ENCODE assay signal across 8 cellular contexts in the genomic region with DNA sequence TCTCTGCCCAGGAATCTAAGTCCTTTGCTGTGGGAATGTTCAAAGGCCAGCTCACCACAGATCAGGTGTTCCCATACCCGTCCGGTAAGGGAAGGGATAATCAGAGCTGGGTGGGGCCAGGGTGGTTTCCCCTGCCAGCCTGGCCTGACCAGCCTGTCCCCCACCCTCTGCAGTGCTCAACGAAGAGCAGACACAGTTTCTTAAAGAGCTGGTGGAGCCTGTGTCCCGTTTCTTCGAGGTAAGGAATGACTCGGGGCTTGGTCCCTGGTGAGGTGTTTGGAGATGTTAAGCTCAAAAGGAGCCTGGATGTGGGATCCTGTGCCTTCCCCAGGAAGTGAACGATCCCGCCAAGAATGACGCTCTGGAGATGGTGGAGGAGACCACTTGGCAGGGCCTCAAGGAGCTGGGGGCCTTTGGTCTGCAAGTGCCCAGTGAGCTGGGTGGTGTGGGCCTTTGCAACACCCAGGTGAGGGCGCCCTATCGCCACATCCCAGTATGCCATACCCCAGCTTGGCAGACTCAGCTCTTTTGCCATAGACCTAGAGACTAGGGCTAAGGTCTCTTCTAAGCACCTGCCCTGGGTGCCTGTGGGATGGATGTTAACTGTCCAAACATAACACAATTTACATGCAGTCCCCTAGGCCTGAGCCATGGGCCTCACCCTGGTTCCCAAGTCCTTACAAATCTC. TPM values are rescaled to one million over a fixed set of nuclear protein-coding genes. Genes with fewer than 3 reads are reported as not detected.
DNase-seq lines count a peak whose midpoint lies in the region; ATAC-seq, FAIRE-seq and TF ChIP-seq lines count a peak whose summit lies in the region.

No MANE protein-coding gene starts in this region.

- peak overlapping the region; percentile 76 for H3K9ac ChIP-seq in HUES48 (ENCODE audit: low read depth, low read length)
- H3K9ac ChIP-seq in GM12878 (ENCODE audit: control insufficient read depth, insufficient read depth, low read length): peak overlapping the region; percentile 86

- peak; percentile 54 for FAIRE-seq in GM12878 (lab: Jason Lieb, UNC)

- ATAC-seq in GM12878 (peak; percentile 80), GM19397 (IDR thresholded peaks at IDR 0.05; ENCODE audit: unreplicated experiment) (no peak)

- no peak for TF ChIP-seq EP300 in GM12878 (IDR thresholded peaks at IDR 0.05; ENCODE audit: borderline replicate concordance in 1 of 2, control insufficient read depth in 1 of 2, low read depth in 2 of 2, low read length in 2 of 2)

- intact Hi-C loops in Calu3 (cut with micrococcal nuclease; ENCODE audit: unreplicated experiment): no loop called here
- intact Hi-C loops in GM12878 (cut with micrococcal nuclease; ENCODE audit: unreplicated experiment): no loop called here

- H2AFZ ChIP-seq in GM12878 (ENCODE audit: control insufficient read depth, low read depth, low read length): no peak overlapping the region

- no peaks in the 10 kb centered on the region for H3K9me3 Mint-ChIP-seq in Calu3 (ENCODE audit: low read depth, unreplicated experiment)

- H3K4me3 ChIP-seq in HUES48 (ENCODE audit: low read depth, low read length) (peak overlapping the region; percentile 91), GM12878 (peak overlapping the region; percentile 81)

- H3K27ac Mint-ChIP-seq in Calu3 (ENCODE audit: unreplicated experiment): peak overlapping the region; percentile 94

- peak; percentile 60 for DNase-seq in Calu3
- DNase-seq in SW480 (ENCODE audit: low spot score): peak; percentile 59
- no peak for DNase-seq in GM12878 (ENCODE audit: low read depth, low spot score)
- peak; percentile 60 for DNase-seq in iPS-NIHi11 (ENCODE audit: low spot score)
- peak; percentile 70 for DNase-seq in stimulated activated CD4-positive, alpha-beta T cell treated with anti-CD3 and anti-CD28 coated beads, Interleukin-15, amount 100 ng/mL, for 24 hours
- no peak for DNase-seq in ecto neural progenitor cell (ENCODE audit: low spot score)

- H3K79me2 ChIP-seq in GM12878 (ENCODE audit: control insufficient read depth, insufficient read depth, low read length): peaks cover 14% of the 10 kb centered on the region

- H3K4me2 ChIP-seq in GM12878 (ENCODE audit: control insufficient read depth, insufficient read depth): peak overlapping the region; percentile 97

- no peaks in the 10 kb centered on the region for H3K4me1 Mint-ChIP-seq in Calu3 (ENCODE audit: low read depth, unreplicated experiment)

- TF ChIP-seq RAD21 in GM12878 (IDR thresholded peaks at IDR 0.05; ENCODE audit: insufficient read depth, low read depth, low read length): peak; percentile 45

- POLR2A ChIA-PET in GM12878 (lab: Charles Lee): interaction anchor here (0.5 to 5.9 kb wide), 15 partner anchors 10 to 1734 kb away, joined by 3 to 60 read pairs (median 4); partner anchors contain the start of genes CTDNEP1, DVL2, ELP5 and GABARAP

- H3K27me3 Mint-ChIP-seq in Calu3 (ENCODE audit: unreplicated experiment): peaks cover 13% of the 10 kb centered on the region

- H3K36me3 ChIP-seq in HUES48 (ENCODE audit: control insufficient read depth, insufficient read depth, low read length): peaks cover 46% of the 10 kb centered on the region
- H3K36me3 ChIP-seq in GM12878 (ENCODE audit: control insufficient read depth in 2 of 2, insufficient read depth in 2 of 2, low read length in 1 of 2): peaks cover 11 to 12% of the 10 kb centered on the region in 2 experiments

- WGBS in GM12878 (ENCODE audit: insufficient coverage, insufficient replicate concordance, low lambda C conversion rate, missing lambda C conversion rate): 37% methylated on average over 11 of the region's 11 CpGs

- CTCF ChIA-PET in Calu3 (lab: Charles Lee) (interaction anchor here (0.7 to 2.1 kb wide), 6 partner anchors 13 to 299 kb away, joined by 3 to 11 read pairs (median 4); partner anchors contain the start of gene DVL2), GM12878 (lab: Yijun Ruan, JAX) (interaction anchor here (0.6 to 5.1 kb wide), 21 partner anchors 12 to 175 kb away, joined by 3 to 70 read pairs (median 5); partner anchors contain the start of genes ACAP1, DVL2, GABARAP and PHF23)

- peaks cover 27% of the 10 kb centered on the region for H3K4me1 ChIP-seq in HUES48 (ENCODE audit: control insufficient read depth, insufficient read depth, low read length)
- H3K4me1 ChIP-seq in GM12878 (ENCODE audit: control insufficient read depth, insufficient read depth, low read length): peaks cover 12% of the 10 kb centered on the region

- peak overlapping the region; percentile 90 for H3K27ac ChIP-seq in HUES48 (ENCODE audit: low read depth, low read length)
- peak overlapping the region; percentile 92 for H3K27ac ChIP-seq in GM12878 (ENCODE audit: control insufficient read depth, insufficient read depth)

- SMC1A ChIA-PET in GM12878 (lab: Charles Lee; ENCODE audit: uncharacterized antibody, unreplicated experiment): interaction anchor here (0.6 to 4.8 kb wide), 12 partner anchors 14 to 175 kb away, joined by 3 to 34 read pairs (median 5); partner anchors contain the start of genes DVL2, GABARAP and PHF23

- no peaks in the 10 kb centered on the region for H4K20me1 ChIP-seq in GM12878 (ENCODE audit: control insufficient read depth, insufficient read depth)

- BruUV-seq in Calu3 (replicated peaks; lab: Mats Ljungman, UMichigan) (no TSS peak), GM12878 (replicated peaks; lab: Mats Ljungman, UMichigan) (no TSS peak)

- H3K36me3 Mint-ChIP-seq in Calu3 (ENCODE audit: insufficient read depth, unreplicated experiment): peaks cover 48% of the 10 kb centered on the region

- peak overlapping the region; percentile 96 for H3K4me3 Mint-ChIP-seq in Calu3 (ENCODE audit: low read depth, unreplicated experiment)

- no peak for TF ChIP-seq CTCF in Calu3 (IDR thresholded peaks at IDR 0.05; ENCODE audit: unreplicated experiment)
- peak; percentile 59 to 76 (median 62) for TF ChIP-seq CTCF in GM12878 (IDR thresholded peaks at IDR 0.05 in 2 of 3, conservative IDR thresholded peaks at IDR 0.05 in 1 of 3; ENCODE audit: control insufficient read depth in 2 of 3, extremely low read depth in 1 of 3, insufficient read depth in 1 of 3, low read depth in 3 of 3, low read length in 3 of 3)

- no peaks in the 10 kb centered on the region for H3K9me3 ChIP-seq in HUES48 (ENCODE audit: control insufficient read depth, insufficient read depth, low read length)
- H3K9me3 ChIP-seq in GM12878 (replicated peaks; ENCODE audit: control insufficient read depth, insufficient read depth, low read length): no peaks in the 10 kb centered on the region

- TF ChIP-seq POLR2A in GM12878 (IDR thresholded peaks at IDR 0.05; ENCODE audit: low read depth, low read length): 0 out of 2 replicates have a peak, but pooled peaks have one; percentile 41

- in situ Hi-C loops in GM12878 (cut with MboI): no loop called here

- no peaks in the 10 kb centered on the region for H3K27me3 ChIP-seq in HUES48 (ENCODE audit: control insufficient read depth, insufficient read depth, low read length)
- H3K27me3 ChIP-seq in GM12878 (replicated peaks in 1 of 2; ENCODE audit: control insufficient read depth in 2 of 2, insufficient read depth in 2 of 2, low read length in 1 of 2): no peaks in the 10 kb centered on the region

- RAD21 ChIA-PET in GM12878 (lab: Charles Lee; ENCODE audit: unreplicated experiment): interaction anchor here (0.5 to 3.2 kb wide), 17 partner anchors 14 to 364 kb away, joined by 3 to 51 read pairs (median 4); partner anchors contain the start of genes CTDNEP1, DVL2, ELP5 and GABARAP

RNA-seq across cellular contexts. Expression of gene ACADVL, which starts 1.0 kb away (rescaled TPM):
- total RNA-seq in Calu3 (2022) (552 and 615 TPM in 2 replicates), GM12878 (2014; rRNA removed) (138 and 165 TPM in 2 replicates), GM12878 (2014; rRNA removed; fragmentation: Illumina TruSeq; extraction: Trizol) (97.1 and 99.0 TPM in 2 replicates), GM12878 (2021) (182 and 196 TPM in 2 replicates)
- 287 and 321 TPM in 2 replicates for total RNA-seq in GM12878 (2013; cell fraction: nucleolus; rRNA removed)
- 379 TPM for polyA plus RNA-seq in GM12878 (2011; ENCODE audit: low read depth)
- polyA plus RNA-seq in GM12878 (2011; rRNA removed) (150 and 232 TPM in 2 replicates), GM12878 (2014; fragmentation: Illumina TruSeq; extraction: Trizol) (86.8 and 137 TPM in 2 replicates), GM12878 (2014; fragmentation: Nextera tagmentation; extraction: Ambion mirVana) (10 to 100 TPM; 25.4 to 73.1 TPM), GM12878 (2014; rRNA removed) (212 and 221 TPM in 2 replicates), GM12878 (2016; fragmentation: Nextera tagmentation; extraction: Ambion mirVana) (100 to 1,000 TPM; 204 to 225 TPM)
- 247 and 317 TPM in 2 replicates for polyA plus RNA-seq in GM12878 (2011; cell fraction: cytosol; rRNA removed)
- 3,310 and 3,575 TPM in 2 replicates for polyA plus RNA-seq in GM12878 (2011; cell fraction: nucleus; rRNA removed)
- polyA plus RNA-seq in GM12878 (2012): 351 and 464 TPM in 2 replicates
- 82.7 and 156 TPM in 2 replicates for polyA minus RNA-seq in GM12878 (2011; rRNA and poly(A)+ RNA removed)
- polyA minus RNA-seq in GM12878 (2011; cell fraction: cytosol; rRNA and poly(A)+ RNA removed): 56.9 and 61.9 TPM in 2 replicates
- polyA minus RNA-seq in GM12878 (2011; cell fraction: nucleus; rRNA and poly(A)+ RNA removed): 240 and 270 TPM in 2 replicates

RNA-seq across cellular contexts. Expression of gene DLG4, which starts 1.1 kb away (rescaled TPM):
- total RNA-seq in Calu3 (2022) (2.0 and 4.6 TPM in 2 replicates), GM12878 (2014; rRNA removed) (1.4 and 2.3 TPM in 2 replicates), GM12878 (2014; rRNA removed; fragmentation: Illumina TruSeq; extraction: Trizol) (1.3 and 1.9 TPM in 2 replicates), GM12878 (2021) (3.1 and 4.2 TPM in 2 replicates)
- 24.4 and 31.0 TPM in 2 replicates for total RNA-seq in GM12878 (2013; cell fraction: nucleolus; rRNA removed)
- polyA plus RNA-seq in GM12878 (2011; ENCODE audit: low read depth): 2.7 TPM
- polyA plus RNA-seq in GM12878 (2011; rRNA removed) (2.8 and 2.9 TPM in 2 replicates), GM12878 (2014; fragmentation: Illumina TruSeq; extraction: Trizol) (0.68 and 2.1 TPM in 2 replicates), GM12878 (2014; fragmentation: Nextera tagmentation; extraction: Ambion mirVana) (under 1 TPM; 0.07 to 0.43 TPM), GM12878 (2014; rRNA removed) (2.6 and 4.1 TPM in 2 replicates), GM12878 (2016; fragmentation: Nextera tagmentation; extraction: Ambion mirVana) (under 1 TPM; 0.10 to 0.29 TPM)
- polyA plus RNA-seq in GM12878 (2011; cell fraction: cytosol; rRNA removed): 3.1 TPM in 2 replicates
- 21.5 and 23.6 TPM in 2 replicates for polyA plus RNA-seq in GM12878 (2011; cell fraction: nucleus; rRNA removed)
- polyA plus RNA-seq in GM12878 (2012): 5.2 and 5.9 TPM in 2 replicates
- polyA minus RNA-seq in GM12878 (2011; rRNA and poly(A)+ RNA removed): 3.1 and 3.7 TPM in 2 replicates
- polyA minus RNA-seq in GM12878 (2011; cell fraction: cytosol; rRNA and poly(A)+ RNA removed): 0.94 TPM in 1 of 2 replicates, not detected in the other
- polyA minus RNA-seq in GM12878 (2011; cell fraction: nucleus; rRNA and poly(A)+ RNA removed): 5.2 and 6.0 TPM in 2 replicates

RNA-seq across cellular contexts. Expression of gene DVL2, which starts 13.6 kb away (rescaled TPM):
- total RNA-seq in Calu3 (2022) (44.8 and 45.7 TPM in 2 replicates), GM12878 (2014; rRNA removed) (33.0 and 37.6 TPM in 2 replicates), GM12878 (2014; rRNA removed; fragmentation: Illumina TruSeq; extraction: Trizol) (15.4 and 16.7 TPM in 2 replicates), GM12878 (2021) (40.0 and 44.8 TPM in 2 replicates)
- 83.1 and 91.9 TPM in 2 replicates for total RNA-seq in GM12878 (2013; cell fraction: nucleolus; rRNA removed)
- 11.7 TPM for polyA plus RNA-seq in GM12878 (2011; ENCODE audit: low read depth)
- polyA plus RNA-seq in GM12878 (2011; rRNA removed) (2.2 and 5.3 TPM in 2 replicates), GM12878 (2014; fragmentation: Illumina TruSeq; extraction: Trizol) (5.1 and 21.2 TPM in 2 replicates), GM12878 (2014; fragmentation: Nextera tagmentation; extraction: Ambion mirVana) (1 to 10 TPM in 1 of 2 experiments, under 1 TPM in 1; 0.97 to 2.7 TPM), GM12878 (2014; rRNA removed) (29.9 and 31.3 TPM in 2 replicates), GM12878 (2016; fragmentation: Nextera tagmentation; extraction: Ambion mirVana) (10 to 100 TPM; 25.3 to 30.4 TPM)
- polyA plus RNA-seq in GM12878 (2011; cell fraction: cytosol; rRNA removed): 6.1 TPM in 2 replicates
- 30.0 and 46.5 TPM in 2 replicates for polyA plus RNA-seq in GM12878 (2011; cell fraction: nucleus; rRNA removed)
- polyA plus RNA-seq in GM12878 (2012): 29.2 and 31.4 TPM in 2 replicates
- polyA minus RNA-seq in GM12878 (2011; rRNA and poly(A)+ RNA removed): 15.7 and 21.8 TPM in 2 replicates
- 9.1 and 10.9 TPM in 2 replicates for polyA minus RNA-seq in GM12878 (2011; cell fraction: cytosol; rRNA and poly(A)+ RNA removed)
- polyA minus RNA-seq in GM12878 (2011; cell fraction: nucleus; rRNA and poly(A)+ RNA removed): 23.8 and 45.4 TPM in 2 replicates

RNA-seq across cellular contexts. Expression of gene PHF23, which starts 18.5 kb away (rescaled TPM):
- total RNA-seq in Calu3 (2022) (30.2 and 31.6 TPM in 2 replicates), GM12878 (2014; rRNA removed) (35.7 and 38.0 TPM in 2 replicates), GM12878 (2014; rRNA removed; fragmentation: Illumina TruSeq; extraction: Trizol) (35.6 and 37.5 TPM in 2 replicates), GM12878 (2021) (34.0 and 39.2 TPM in 2 replicates)
- total RNA-seq in GM12878 (2013; cell fraction: nucleolus; rRNA removed): 10.6 and 11.8 TPM in 2 replicates
- 22.1 TPM for polyA plus RNA-seq in GM12878 (2011; ENCODE audit: low read depth)
- polyA plus RNA-seq in GM12878 (2011; rRNA removed) (21.7 and 29.7 TPM in 2 replicates), GM12878 (2014; fragmentation: Illumina TruSeq; extraction: Trizol) (72.7 and 84.8 TPM in 2 replicates), GM12878 (2014; fragmentation: Nextera tagmentation; extraction: Ambion mirVana) (10 to 100 TPM in 1 of 2 experiments, 1 to 10 TPM in 1; 8.2 to 17.7 TPM), GM12878 (2014; rRNA removed) (38.1 and 41.6 TPM in 2 replicates), GM12878 (2016; fragmentation: Nextera tagmentation; extraction: Ambion mirVana) (10 to 100 TPM; 26.4 to 31.1 TPM)
- 27.3 and 27.9 TPM in 2 replicates for polyA plus RNA-seq in GM12878 (2011; cell fraction: cytosol; rRNA removed)
- polyA plus RNA-seq in GM12878 (2011; cell fraction: nucleus; rRNA removed): 15.7 and 19.7 TPM in 2 replicates
- 25.1 and 26.9 TPM in 2 replicates for polyA plus RNA-seq in GM12878 (2012)
- polyA minus RNA-seq in GM12878 (2011; rRNA and poly(A)+ RNA removed): 20.7 and 28.0 TPM in 2 replicates
- 12.2 and 13.2 TPM in 2 replicates for polyA minus RNA-seq in GM12878 (2011; cell fraction: cytosol; rRNA and poly(A)+ RNA removed)
- 6.8 and 8.7 TPM in 2 replicates for polyA minus RNA-seq in GM12878 (2011; cell fraction: nucleus; rRNA and poly(A)+ RNA removed)

RNA-seq across cellular contexts. Expression of gene GABARAP, which starts 21.5 kb away (rescaled TPM):
- total RNA-seq in Calu3 (2022): 183 and 188 TPM in 2 replicates
- 11.4 and 13.4 TPM in 2 replicates for total RNA-seq in GM12878 (2013; cell fraction: nucleolus; rRNA removed)
- 127 and 134 TPM in 2 replicates for total RNA-seq in GM12878 (2014; rRNA removed)
- 157 and 164 TPM in 2 replicates for total RNA-seq in GM12878 (2014; rRNA removed; fragmentation: Illumina TruSeq; extraction: Trizol)
- total RNA-seq in GM12878 (2021): 256 and 259 TPM in 2 replicates
- 230 TPM for polyA plus RNA-seq in GM12878 (2011; ENCODE audit: low read depth)
- polyA plus RNA-seq in GM12878 (2011; rRNA removed): 187 and 223 TPM in 2 replicates
- 230 and 389 TPM in 2 replicates for polyA plus RNA-seq in GM12878 (2011; cell fraction: cytosol; rRNA removed)
- 97.8 and 122 TPM in 2 replicates for polyA plus RNA-seq in GM12878 (2011; cell fraction: nucleus; rRNA removed)
- 348 and 349 TPM in 2 replicates for polyA plus RNA-seq in GM12878 (2012)
- polyA plus RNA-seq in GM12878 (2014; fragmentation: Illumina TruSeq; extraction: Trizol): 613 and 739 TPM in 2 replicates
- polyA plus RNA-seq in GM12878 (2014; fragmentation: Nextera tagmentation; extraction: Ambion mirVana): 100 to 1,000 TPM; 314 to 340 TPM
- 236 and 238 TPM in 2 replicates for polyA plus RNA-seq in GM12878 (2014; rRNA removed)
- polyA plus RNA-seq in GM12878 (2016; fragmentation: Nextera tagmentation; extraction: Ambion mirVana): 100 to 1,000 TPM; 433 to 444 TPM
- 144 and 161 TPM in 2 replicates for polyA minus RNA-seq in GM12878 (2011; rRNA and poly(A)+ RNA removed)
- 52.9 and 65.4 TPM in 2 replicates for polyA minus RNA-seq in GM12878 (2011; cell fraction: cytosol; rRNA and poly(A)+ RNA removed)
- 29.0 and 33.7 TPM in 2 replicates for polyA minus RNA-seq in GM12878 (2011; cell fraction: nucleus; rRNA and poly(A)+ RNA removed)

Comparison
In these comparisons a context has a peak if more than half of its experiments do, and no peak if none do; other contexts are left out.
1. DNase-seq: peak in Calu3 (single experiment), SW480 (single experiment), iPS-NIHi11 (single experiment) and stimulated activated CD4-positive, alpha-beta T cell treated with anti-CD3 and anti-CD28 coated beads, Interleukin-15, amount 100 ng/mL, for 24 hours (single experiment); none in GM12878 (single experiment) and ecto neural progenitor cell (single experiment).